ENCODE assay signal across 9 cellular contexts in the genomic region with DNA sequence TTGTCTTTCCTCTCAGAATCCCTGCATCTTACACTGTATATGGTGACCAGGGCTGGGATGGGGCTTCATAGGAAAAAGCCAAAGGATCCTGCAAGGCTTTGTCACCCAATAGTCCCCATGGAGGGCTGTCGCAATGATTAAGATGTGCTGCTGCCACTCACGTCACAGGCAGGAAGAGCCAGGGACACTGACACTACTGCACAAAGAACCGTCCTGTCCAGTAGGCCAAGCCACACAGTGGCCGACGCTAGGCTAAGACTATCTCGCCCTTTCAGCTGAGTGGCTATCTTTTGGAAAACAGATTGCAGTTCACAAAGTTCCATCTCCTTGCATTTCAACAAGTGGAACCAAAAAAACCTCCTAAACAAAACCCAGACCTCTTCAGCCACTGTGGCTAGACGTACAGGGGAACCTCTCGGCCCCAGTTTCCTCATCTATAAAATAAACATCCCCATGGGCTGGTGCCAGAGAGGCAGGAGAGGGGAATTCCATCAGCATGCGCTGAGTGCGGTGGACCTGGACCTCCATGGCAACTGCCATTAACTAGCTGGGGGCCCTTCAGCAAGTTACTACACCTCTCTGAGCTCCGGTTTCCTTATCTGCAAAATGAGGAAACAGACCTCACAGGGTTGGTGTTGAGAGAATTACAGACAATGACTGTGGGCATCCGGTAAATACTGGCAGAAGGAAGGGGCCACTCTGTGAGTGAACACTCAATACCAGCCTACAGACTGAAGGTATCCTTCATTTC. TPM values are rescaled to one million over a fixed set of nuclear protein-coding genes. Genes with fewer than 3 reads are reported as not detected.
DNase-seq lines count a peak whose midpoint lies in the region; ATAC-seq, FAIRE-seq and TF ChIP-seq lines count a peak whose summit lies in the region.
"Had no signal": no experiment of that assay in that cellular context is flagged by ENCODE, and none has a peak within 500 bp of the region (broad histone marks: within the 10 kb centered on the region; RNA-seq: fewer than 3 reads in every experiment).

No MANE protein-coding gene starts in this region.

- peaks cover 4% of the 10 kb centered on the region; the same call in 1 of the 2 replicates for H4K20me1 ChIP-seq in OCI-LY7 (ENCODE audit: insufficient read depth, low read length)

- H3K9me3 ChIP-seq in OCI-LY7 (ENCODE audit: low read length) (no peaks in the 10 kb centered on the region), pancreas (no peaks in the 10 kb centered on the region), A673 (ENCODE audit: low read depth, low read length, poor library complexity, severe bottlenecking) (no peaks in the 10 kb centered on the region)

- H3K36me3 Mint-ChIP-seq in dendritic cell treated with granulocyte-macrophage colony-stimulating factor and Interleukin-4, amounts not matched to agents 40 ng/mL and 50 ng/mL, for 4 days (ENCODE audit: low read depth): peaks cover 74% of the 10 kb centered on the region
- peaks cover 16% of the 10 kb centered on the region for H3K36me3 Mint-ChIP-seq in nephron progenitor cell (ENCODE audit: low read depth)

- TF ChIP-seq CTCF in OCI-LY7 (conservative IDR thresholded peaks at IDR 0.05; ENCODE audit: low read length): no peak
- no peak for TF ChIP-seq CTCF in pancreas (IDR thresholded peaks at IDR 0.05)
- no peak for TF ChIP-seq CTCF in A673 (conservative IDR thresholded peaks at IDR 0.05; ENCODE audit: low read depth, low read length)
- no peak for TF ChIP-seq CTCF in nephron progenitor cell (IDR thresholded peaks at IDR 0.05)

- BruUV-seq in OCI-LY7 (replicated peaks; lab: Mats Ljungman, UMichigan) (no TSS peak), A673 (replicated peaks; lab: Mats Ljungman, UMichigan) (no TSS peak)

- intact Hi-C loops in OCI-LY7 (cut with micrococcal nuclease; ENCODE audit: unreplicated experiment) (loop anchor here (1.0 kb wide), 1 partner anchor 9 kb away; a partner anchor contains a TSS), pancreas (cut with DNase I) (no loop called here), A673 (cut with micrococcal nuclease; ENCODE audit: unreplicated experiment) (no loop called here)
- intact Hi-C loops in dendritic cell treated with granulocyte-macrophage colony-stimulating factor and Interleukin-4, amounts not matched to agents 40 ng/mL and 50 ng/mL, for 4 days (cut with micrococcal nuclease): loop anchor here (5.0 kb wide), 1 partner anchor 84 kb away; no protein-coding TSS in a partner anchor

- peaks cover 90% of the 10 kb centered on the region for H3K4me1 Mint-ChIP-seq in dendritic cell treated with granulocyte-macrophage colony-stimulating factor and Interleukin-4, amounts not matched to agents 40 ng/mL and 50 ng/mL, for 4 days (ENCODE audit: low read depth)
- peaks cover 56% of the 10 kb centered on the region for H3K4me1 Mint-ChIP-seq in nephron progenitor cell

- peak overlapping the region; percentile 65 for H3K27ac ChIP-seq in OCI-LY7 (ENCODE audit: low read depth, low read length, poor library complexity, severe bottlenecking)
- peak overlapping the region in 2 of 4 donors; percentile 37 to 57 for H3K27ac ChIP-seq in pancreas
- H3K27ac ChIP-seq in A673 (ENCODE audit: low read depth, low read length, poor library complexity, severe bottlenecking): no peak overlapping the region

- no peaks in the 10 kb centered on the region for H3K9me2 ChIP-seq in OCI-LY7 (ENCODE audit: insufficient read depth, low read length)

- H3K36me3 ChIP-seq in OCI-LY7 (ENCODE audit: insufficient read depth, low read length) (peaks cover 33% of the 10 kb centered on the region), pancreas (no peaks in the 10 kb centered on the region), A673 (ENCODE audit: insufficient read depth, low read length, poor library complexity, severe bottlenecking) (no peaks in the 10 kb centered on the region)

- H3K4me1 ChIP-seq in OCI-LY7 (ENCODE audit: insufficient read depth, low read length, poor library complexity, severe bottlenecking): peaks cover 24% of the 10 kb centered on the region
- H3K4me1 ChIP-seq in pancreas: peaks cover 0 to 4% (median 0%) of the 10 kb centered on the region in 3 donors
- H3K4me1 ChIP-seq in A673 (ENCODE audit: insufficient read depth, low read length, poor library complexity, severe bottlenecking): no peaks in the 10 kb centered on the region

- H3K4me3 Mint-ChIP-seq in dendritic cell treated with granulocyte-macrophage colony-stimulating factor and Interleukin-4, amounts not matched to agents 40 ng/mL and 50 ng/mL, for 4 days: peak overlapping the region; percentile 63
- no peak overlapping the region for H3K4me3 Mint-ChIP-seq in nephron progenitor cell

- POLR2A ChIA-PET in OCI-LY7 (lab: Charles Lee) (interaction anchor here (1.3 kb wide), 1 partner anchor 15 kb away, joined by 3 read pairs; no protein-coding TSS in a partner anchor), A673 (lab: Charles Lee; ENCODE audit: low non-redundant PET) (no interaction called here)

- peak overlapping the region; percentile 78 for H3K4me2 ChIP-seq in OCI-LY7 (ENCODE audit: low read length)

- 76 to 77% methylated on average over 12 of the region's 12 CpGs for WGBS in pancreas, 2 donors

- peak overlapping the region; percentile 20 for H3K4me3 ChIP-seq in OCI-LY7 (ENCODE audit: low read depth, low read length, poor library complexity, severe bottlenecking)
- no peak overlapping the region for H3K4me3 ChIP-seq in pancreas
- no peak overlapping the region for H3K4me3 ChIP-seq in A673 (ENCODE audit: low read depth, low read length, poor library complexity, severe bottlenecking)

- H3K79me2 ChIP-seq in OCI-LY7 (ENCODE audit: insufficient read depth, low read depth, low read length): peaks cover 72% of the 10 kb centered on the region

- DNase-seq in AG08396 (ENCODE audit: low spot score) (peak; percentile 30), OCI-LY7 (ENCODE audit: low spot score) (peak; percentile 44), pancreas (no peak), A673 (ENCODE audit: low spot score) (no peak), HuH-7 (ENCODE audit: low spot score) (no peak), nephron progenitor cell (no peak)

- FAIRE-seq in pancreas (lab: Jason Lieb, UNC): no peak
- FAIRE-seq: G401.6 had no signal

- CTCF ChIA-PET in OCI-LY7 (lab: Charles Lee; ENCODE audit: unreplicated experiment) (no interaction called here), A673 (lab: Charles Lee) (no interaction called here)

- H2AFZ ChIP-seq in OCI-LY7 (ENCODE audit: low read length): no peak overlapping the region

- H3K27ac Mint-ChIP-seq in dendritic cell treated with granulocyte-macrophage colony-stimulating factor and Interleukin-4, amounts not matched to agents 40 ng/mL and 50 ng/mL, for 4 days: peak overlapping the region; percentile 55
- H3K27ac Mint-ChIP-seq in nephron progenitor cell: no peak overlapping the region

- H3K27me3 ChIP-seq in pancreas: no peaks in the 10 kb centered on the region
- no peaks in the 10 kb centered on the region for H3K27me3 ChIP-seq in A673 (replicated peaks; ENCODE audit: insufficient read depth, low read depth, low read length, poor library complexity)

- H3K27me3 Mint-ChIP-seq in dendritic cell treated with granulocyte-macrophage colony-stimulating factor and Interleukin-4, amounts not matched to agents 40 ng/mL and 50 ng/mL, for 4 days: no peaks in the 10 kb centered on the region
- no peaks in the 10 kb centered on the region for H3K27me3 Mint-ChIP-seq in nephron progenitor cell (ENCODE audit: low read depth, poor library complexity)

- H3K9me3 Mint-ChIP-seq in dendritic cell treated with granulocyte-macrophage colony-stimulating factor and Interleukin-4, amounts not matched to agents 40 ng/mL and 50 ng/mL, for 4 days: no peaks in the 10 kb centered on the region
- H3K9me3 Mint-ChIP-seq in nephron progenitor cell: no peaks in the 10 kb centered on the region

- peak; percentile 41 for ATAC-seq in GM21381 (IDR thresholded peaks at IDR 0.05; ENCODE audit: unreplicated experiment)
- peak in 3 of 4 donors; percentile 26 to 52 (median 42) for ATAC-seq in pancreas

RNA-seq across cellular contexts. Expression of a gene that starts 8.7 kb away (rescaled TPM):
- 56.1 and 61.3 TPM in 2 replicates for total RNA-seq in OCI-LY7 (2014; rRNA removed; shearing (Covaris generic))
- total RNA-seq in OCI-LY7 (2022): 187 and 190 TPM in 2 replicates
- total RNA-seq in pancreas: 100 to 1,000 TPM in 2 of 6 donors, 10 to 100 TPM in 4; 43.2 to 124 (median 69.3) TPM
- 100 to 1,000 TPM in 1 of 2 donors, 10 to 100 TPM in 1; 71.8 to 116 TPM for polyA plus RNA-seq in pancreas
- total RNA-seq in A673 (2021): 206 and 214 TPM in 2 replicates

Comparison
In these comparisons a context has a peak if more than half of its experiments do, and no peak if none do; other contexts are left out.
1. DNase-seq: peak in AG08396 (single experiment) and OCI-LY7 (single experiment); none in pancreas (0 of 6), A673 (single experiment), HuH-7 (single experiment) and nephron progenitor cell (single experiment).
2. intact Hi-C loops: an anchor here in OCI-LY7 (1.0 kb wide) and dendritic cell treated with granulocyte-macrophage colony-stimulating factor and Interleukin-4, amounts not matched to agents 40 ng/mL and 50 ng/mL, for 4 days (5.0 kb wide); none called in pancreas and A673.